In genomic region chr17:3812284-3812683, GRCh38 we compare ENCODE assay signal across 21 cellular contexts. TPM values are rescaled to one million over a fixed set of nuclear protein-coding genes. Genes with fewer than 3 reads are reported as not detected.
A peak's percentile ranks its signal among the peaks of the same experiment; 100 is the strongest.
DNase-seq lines count a peak whose midpoint lies in the region; ATAC-seq, FAIRE-seq and TF ChIP-seq lines count a peak whose summit lies in the region.
"Had no signal": no experiment of that assay in that cellular context is flagged by ENCODE, and none has a peak within 500 bp of the region (broad histone marks: within the 10 kb centered on the region; RNA-seq: fewer than 3 reads in every experiment).

No MANE protein-coding gene starts in this region.

- no peak overlapping the region for H3K27ac Mint-ChIP-seq in Calu3 (ENCODE audit: unreplicated experiment)
- H3K27ac Mint-ChIP-seq in IgD-negative memory B cell = peak overlapping the region in 2 of 3 donors; percentile 80 to 90
- H3K27ac Mint-ChIP-seq: CD4-positive, alpha-beta T cell had no signal

- H3K4me1 Mint-ChIP-seq in Calu3 (ENCODE audit: low read depth, unreplicated experiment) = no peaks in the 10 kb centered on the region
- H3K4me1 Mint-ChIP-seq in IgD-negative memory B cell = peaks cover 17 to 37% (median 28%) of the 10 kb centered on the region in 3 donors

- no peak for ATAC-seq in GM21723 (IDR thresholded peaks at IDR 0.05; ENCODE audit: unreplicated experiment)

- intact Hi-C loops in Calu3 (cut with micrococcal nuclease; ENCODE audit: unreplicated experiment) (no loop called here), mammary epithelial cell (cut with micrococcal nuclease) (no loop called here), posterior vena cava (cut with DNase I) (no loop called here)

- H3K27me3 Mint-ChIP-seq in Calu3 (ENCODE audit: unreplicated experiment) (no peaks in the 10 kb centered on the region), IgD-negative memory B cell (no peaks in the 10 kb centered on the region)
- H3K27me3 Mint-ChIP-seq: CD4-positive, alpha-beta T cell had no signal

- no peaks in the 10 kb centered on the region for H3K27me3 ChIP-seq in mammary epithelial cell (ENCODE audit: insufficient read depth, low read length)
- H3K27me3 ChIP-seq: BLaER1, SJSA1 had no signal

- H3K79me2 ChIP-seq in mammary epithelial cell (ENCODE audit: insufficient read depth, low read length) = no peaks in the 10 kb centered on the region

- DNase-seq in Calu3 (no peak), mammary epithelial cell (no peak), posterior vena cava (ENCODE audit: low spot score) (peak; percentile 54), GM20000 (ENCODE audit: low spot score) (no peak), HTR-8/SVneo (ENCODE audit: insufficient read length, low spot score) (no peak)
- DNase-seq: CD4-positive, alpha-beta T cell; NCI-H1105; NCI-H146; NCI-H2029; NCI-H2227 treated with DMSO at 0.1 percent for 48 hours; NCI-H524; NCI-H774; NK-92 treated with Interleukin-12 subunit alpha and Interleukin-12 subunit beta, amount 100 ng/mL, for 24 hours; T-helper 1 cell had no signal

- CTCF ChIA-PET in Calu3 (lab: Charles Lee) = no interaction called here
- CTCF ChIA-PET in mammary epithelial cell (lab: Charles Lee; ENCODE audit: low non-redundant PET) = no interaction called here

- TF ChIP-seq CTCF in Calu3 (IDR thresholded peaks at IDR 0.05; ENCODE audit: unreplicated experiment) (no peak), mammary epithelial cell (conservative IDR thresholded peaks at IDR 0.05 in 1 of 2, IDR thresholded peaks at IDR 0.05 in 1 of 2; ENCODE audit: extremely low read depth in 1 of 2, insufficient read depth in 1 of 2, low read depth in 1 of 2, low read length in 2 of 2) (no peak), GM20000 (IDR thresholded peaks at IDR 0.05; ENCODE audit: extremely low read depth, missing control alignments) (no peak)

- in situ Hi-C loops in mammary epithelial cell (cut with MboI; ENCODE audit: low sequenced_read_pairs in 2 of 2) = loop anchor here in 1 of 2 donors (5.0 kb wide), 1 partner anchor 75 kb away; no protein-coding TSS in a partner anchor

- H4K20me1 ChIP-seq in mammary epithelial cell (ENCODE audit: insufficient read depth, low read length) = no peaks in the 10 kb centered on the region
- H4K20me1 ChIP-seq: BLaER1 had no signal

- H3K4me3 Mint-ChIP-seq in Calu3 (ENCODE audit: low read depth, unreplicated experiment) = no peak overlapping the region
- no peak overlapping the region for H3K4me3 Mint-ChIP-seq in IgD-negative memory B cell
- H3K4me3 Mint-ChIP-seq: CD4-positive, alpha-beta T cell had no signal

- BruUV-seq in Calu3 (replicated peaks; lab: Mats Ljungman, UMichigan) = TSS peak; percentile 33
- TSS peak; percentile 21 for BruUV-seq in mammary epithelial cell (replicated peaks; lab: Mats Ljungman, UMichigan)

- no peaks in the 10 kb centered on the region for H3K9me3 Mint-ChIP-seq in Calu3 (ENCODE audit: low read depth, unreplicated experiment)
- no peaks in the 10 kb centered on the region for H3K9me3 Mint-ChIP-seq in IgD-negative memory B cell
- H3K9me3 Mint-ChIP-seq: CD4-positive, alpha-beta T cell had no signal

- no peaks in the 10 kb centered on the region for H3K9me3 ChIP-seq in mammary epithelial cell (replicated peaks; ENCODE audit: insufficient read depth, low read length)
- H3K9me3 ChIP-seq: BLaER1, Caco-2, SJSA1 had no signal

- H2AFZ ChIP-seq in mammary epithelial cell (ENCODE audit: low read depth, low read length) = no peak overlapping the region

- H3K9ac ChIP-seq in mammary epithelial cell (ENCODE audit: insufficient read depth, low read length) = no peak overlapping the region
- H3K9ac ChIP-seq: BLaER1 had no signal

- H3K36me3 Mint-ChIP-seq in Calu3 (ENCODE audit: insufficient read depth, unreplicated experiment) (peaks cover 10% of the 10 kb centered on the region), IgD-negative memory B cell (peaks cover 7% of the 10 kb centered on the region)

- no peak overlapping the region for H3K4me3 ChIP-seq in mammary epithelial cell (replicated peaks in 1 of 3; ENCODE audit: insufficient read depth in 1 of 3, low read depth in 2 of 3, low read length in 3 of 3)
- H3K4me3 ChIP-seq: BLaER1, SJSA1 had no signal

- H3K27ac ChIP-seq in mammary epithelial cell (ENCODE audit: insufficient read depth, low read depth, low read length) = no peak overlapping the region
- H3K27ac ChIP-seq: BLaER1, SJSA1 had no signal

- H3K36me3 ChIP-seq in mammary epithelial cell (ENCODE audit: insufficient read depth, low read length) = peaks cover 15% of the 10 kb centered on the region

- FAIRE-seq in HTR-8/SVneo (lab: Jason Lieb, UNC) = no peak
- FAIRE-seq: H1, RCC 7860 had no signal

- peaks cover 21% of the 10 kb centered on the region for H3K4me1 ChIP-seq in mammary epithelial cell (ENCODE audit: insufficient read depth, low read length)
- H3K4me1 ChIP-seq: Caco-2, SJSA1 had no signal

- no peak overlapping the region for H3K4me2 ChIP-seq in mammary epithelial cell (ENCODE audit: insufficient read depth, low read depth, low read length)
- H3K4me2 ChIP-seq: BLaER1 had no signal

- dilution Hi-C loops in mammary epithelial cell (cut with HindIII; ENCODE audit: low sequenced_read_pairs) = no loop called here

- 90% methylated on average over 10 of the region's 10 CpGs for WGBS in mammary epithelial cell (ENCODE audit: low coverage, missing lambda C conversion rate)

RNA-seq across cellular contexts. Expression of gene ITGAE, which starts 11.3 kb away (rescaled TPM):
- total RNA-seq in Calu3 (2022) (8.4 and 14.7 TPM in 2 replicates), mammary epithelial cell (10 to 100 TPM in 1 of 2 donors, 1 to 10 TPM in 1; 5.7 to 21.3 TPM), posterior vena cava (10 to 100 TPM; 18.2 to 25.6 TPM)
- polyA plus RNA-seq in IgD-negative memory B cell (125 TPM), mammary epithelial cell (51.9 TPM)
- polyA minus RNA-seq in mammary epithelial cell = 11.6 TPM

RNA-seq across cellular contexts. Expression of gene NCBP3, which starts 33.8 kb away (rescaled TPM):
- total RNA-seq in Calu3 (2022) (25.4 and 26.9 TPM in 2 replicates), mammary epithelial cell (10 to 100 TPM; 21.2 to 42.0 TPM), posterior vena cava (10 to 100 TPM; 22.3 to 22.8 TPM)
- polyA plus RNA-seq in IgD-negative memory B cell (12.5 TPM), mammary epithelial cell (8.5 TPM)
- polyA minus RNA-seq in mammary epithelial cell = 8.6 TPM
